1 cellular context compared by ENCODE assay signal in the genomic region with DNA sequence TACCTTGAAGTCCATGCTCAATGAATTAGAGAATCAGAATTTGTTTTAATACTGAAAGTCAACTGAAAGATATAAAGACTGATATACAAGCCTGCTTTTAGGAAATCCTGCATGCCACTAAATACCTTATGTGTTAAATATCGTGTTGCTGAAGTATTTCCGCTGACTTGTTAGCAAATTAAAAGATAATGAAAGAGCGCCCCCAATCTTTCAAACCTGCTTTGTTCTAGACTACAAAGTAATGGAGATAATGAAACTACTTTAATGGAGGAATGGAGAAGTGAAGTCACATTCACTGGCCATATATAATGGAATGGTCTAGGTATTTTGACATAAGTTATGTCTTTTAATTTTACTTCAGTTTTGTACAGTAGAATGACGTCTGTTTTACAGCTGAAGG.
TF ChIP-seq lines count a peak whose summit lies in the region.

No MANE protein-coding gene starts in this region.

TF ChIP-seq in WTC11, 78 proteins besides CTCF, POLR2A, EP300 and RAD21:
- TF ChIP-seq, protein P1, sequence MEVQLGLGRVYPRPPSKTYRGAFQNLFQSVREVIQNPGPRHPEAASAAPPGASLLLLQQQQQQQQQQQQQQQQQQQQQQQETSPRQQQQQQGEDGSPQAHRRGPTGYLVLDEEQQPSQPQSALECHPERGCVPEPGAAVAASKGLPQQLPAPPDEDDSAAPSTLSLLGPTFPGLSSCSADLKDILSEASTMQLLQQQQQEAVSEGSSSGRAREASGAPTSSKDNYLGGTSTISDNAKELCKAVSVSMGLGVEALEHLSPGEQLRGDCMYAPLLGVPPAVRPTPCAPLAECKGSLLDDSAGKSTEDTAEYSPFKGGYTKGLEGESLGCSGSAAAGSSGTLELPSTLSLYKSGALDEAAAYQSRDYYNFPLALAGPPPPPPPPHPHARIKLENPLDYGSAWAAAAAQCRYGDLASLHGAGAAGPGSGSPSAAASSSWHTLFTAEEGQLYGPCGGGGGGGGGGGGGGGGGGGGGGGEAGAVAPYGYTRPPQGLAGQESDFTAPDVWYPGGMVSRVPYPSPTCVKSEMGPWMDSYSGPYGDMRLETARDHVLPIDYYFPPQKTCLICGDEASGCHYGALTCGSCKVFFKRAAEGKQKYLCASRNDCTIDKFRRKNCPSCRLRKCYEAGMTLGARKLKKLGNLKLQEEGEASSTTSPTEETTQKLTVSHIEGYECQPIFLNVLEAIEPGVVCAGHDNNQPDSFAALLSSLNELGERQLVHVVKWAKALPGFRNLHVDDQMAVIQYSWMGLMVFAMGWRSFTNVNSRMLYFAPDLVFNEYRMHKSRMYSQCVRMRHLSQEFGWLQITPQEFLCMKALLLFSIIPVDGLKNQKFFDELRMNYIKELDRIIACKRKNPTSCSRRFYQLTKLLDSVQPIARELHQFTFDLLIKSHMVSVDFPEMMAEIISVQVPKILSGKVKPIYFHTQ (CRISPR knock-in tag; IDR thresholded peaks at IDR 0.05), result no peak
- TF ChIP-seq GTF2I (CRISPR knock-in tag; conservative IDR thresholded peaks at IDR 0.05), result no peak
- TF ChIP-seq, protein P2, sequence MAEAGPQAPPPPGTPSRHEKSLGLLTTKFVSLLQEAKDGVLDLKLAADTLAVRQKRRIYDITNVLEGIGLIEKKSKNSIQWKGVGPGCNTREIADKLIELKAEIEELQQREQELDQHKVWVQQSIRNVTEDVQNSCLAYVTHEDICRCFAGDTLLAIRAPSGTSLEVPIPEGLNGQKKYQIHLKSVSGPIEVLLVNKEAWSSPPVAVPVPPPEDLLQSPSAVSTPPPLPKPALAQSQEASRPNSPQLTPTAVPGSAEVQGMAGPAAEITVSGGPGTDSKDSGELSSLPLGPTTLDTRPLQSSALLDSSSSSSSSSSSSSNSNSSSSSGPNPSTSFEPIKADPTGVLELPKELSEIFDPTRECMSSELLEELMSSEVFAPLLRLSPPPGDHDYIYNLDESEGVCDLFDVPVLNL (CRISPR knock-in tag; IDR thresholded peaks at IDR 0.05; ENCODE audit: borderline replicate concordance, low read depth), result no peak
- TF ChIP-seq, protein P3, sequence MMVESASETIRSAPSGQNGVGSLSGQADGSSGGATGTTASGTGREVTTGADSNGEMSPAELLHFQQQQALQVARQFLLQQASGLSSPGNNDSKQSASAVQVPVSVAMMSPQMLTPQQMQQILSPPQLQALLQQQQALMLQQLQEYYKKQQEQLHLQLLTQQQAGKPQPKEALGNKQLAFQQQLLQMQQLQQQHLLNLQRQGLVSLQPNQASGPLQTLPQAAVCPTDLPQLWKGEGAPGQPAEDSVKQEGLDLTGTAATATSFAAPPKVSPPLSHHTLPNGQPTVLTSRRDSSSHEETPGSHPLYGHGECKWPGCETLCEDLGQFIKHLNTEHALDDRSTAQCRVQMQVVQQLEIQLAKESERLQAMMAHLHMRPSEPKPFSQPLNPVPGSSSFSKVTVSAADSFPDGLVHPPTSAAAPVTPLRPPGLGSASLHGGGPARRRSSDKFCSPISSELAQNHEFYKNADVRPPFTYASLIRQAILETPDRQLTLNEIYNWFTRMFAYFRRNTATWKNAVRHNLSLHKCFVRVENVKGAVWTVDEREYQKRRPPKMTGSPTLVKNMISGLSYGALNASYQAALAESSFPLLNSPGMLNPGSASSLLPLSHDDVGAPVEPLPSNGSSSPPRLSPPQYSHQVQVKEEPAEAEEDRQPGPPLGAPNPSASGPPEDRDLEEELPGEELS (CRISPR knock-in tag; IDR thresholded peaks at IDR 0.05), result no peak
- TF ChIP-seq SMAD4 (CRISPR knock-in tag; IDR thresholded peaks at IDR 0.05), result no peak
- TF ChIP-seq, protein P4, sequence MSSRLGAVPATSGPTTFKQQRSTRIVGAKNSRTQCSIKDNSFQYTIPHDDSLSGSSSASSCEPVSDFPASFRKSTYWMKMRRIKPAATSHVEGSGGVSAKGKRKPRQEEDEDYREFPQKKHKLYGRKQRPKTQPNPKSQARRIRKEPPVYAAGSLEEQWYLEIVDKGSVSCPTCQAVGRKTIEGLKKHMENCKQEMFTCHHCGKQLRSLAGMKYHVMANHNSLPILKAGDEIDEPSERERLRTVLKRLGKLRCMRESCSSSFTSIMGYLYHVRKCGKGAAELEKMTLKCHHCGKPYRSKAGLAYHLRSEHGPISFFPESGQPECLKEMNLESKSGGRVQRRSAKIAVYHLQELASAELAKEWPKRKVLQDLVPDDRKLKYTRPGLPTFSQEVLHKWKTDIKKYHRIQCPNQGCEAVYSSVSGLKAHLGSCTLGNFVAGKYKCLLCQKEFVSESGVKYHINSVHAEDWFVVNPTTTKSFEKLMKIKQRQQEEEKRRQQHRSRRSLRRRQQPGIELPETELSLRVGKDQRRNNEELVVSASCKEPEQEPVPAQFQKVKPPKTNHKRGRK (CRISPR knock-in tag; IDR thresholded peaks at IDR 0.05; ENCODE audit: borderline replicate concordance), result no peak
- TF ChIP-seq, protein P5, sequence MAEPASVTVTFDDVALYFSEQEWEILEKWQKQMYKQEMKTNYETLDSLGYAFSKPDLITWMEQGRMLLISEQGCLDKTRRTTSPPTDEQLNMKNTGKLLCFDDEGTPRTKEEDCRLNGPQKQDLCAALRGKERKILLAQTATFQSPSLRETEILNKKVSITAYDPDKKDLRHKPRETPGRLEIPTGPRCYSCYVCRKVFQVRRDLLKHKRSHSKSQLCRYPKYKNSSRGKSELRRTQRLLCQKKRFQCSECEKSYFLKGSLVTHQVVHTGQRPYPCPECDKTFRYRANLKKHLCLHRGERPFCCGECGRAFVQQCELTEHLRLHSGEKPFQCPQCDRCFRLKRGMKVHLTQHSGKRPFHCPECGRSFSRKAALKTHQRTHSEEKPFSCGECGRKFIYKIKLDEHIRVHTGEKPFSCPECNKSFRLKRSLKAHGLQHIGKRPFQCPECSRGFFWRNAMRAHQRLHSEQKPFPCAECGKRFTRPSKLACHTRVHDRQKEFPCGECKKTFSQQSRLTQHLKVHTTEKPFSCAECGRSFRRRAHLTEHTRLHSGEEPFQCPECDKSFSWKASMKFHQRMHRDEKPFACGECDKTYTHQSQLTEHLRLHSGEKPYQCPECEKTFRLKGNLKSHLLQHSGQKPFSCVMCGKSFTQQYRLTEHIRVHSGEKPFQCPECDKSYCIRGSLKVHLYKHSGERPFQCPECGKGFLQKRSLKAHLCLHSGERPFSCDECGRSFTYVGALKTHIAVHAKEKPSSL (CRISPR knock-in tag; conservative IDR thresholded peaks at IDR 0.05), result no peak
- TF ChIP-seq FOXJ3 (CRISPR knock-in tag; IDR thresholded peaks at IDR 0.05; ENCODE audit: borderline replicate concordance), result no peak
- no peak for TF ChIP-seq ZNF317 (CRISPR knock-in tag; IDR thresholded peaks at IDR 0.05; ENCODE audit: borderline replicate concordance, low read depth)
- no peak for TF ChIP-seq CREM (CRISPR knock-in tag; IDR thresholded peaks at IDR 0.05)
- no peak for TF ChIP-seq TP53 (CRISPR knock-in tag; IDR thresholded peaks at IDR 0.05)
- TF ChIP-seq, protein P6, sequence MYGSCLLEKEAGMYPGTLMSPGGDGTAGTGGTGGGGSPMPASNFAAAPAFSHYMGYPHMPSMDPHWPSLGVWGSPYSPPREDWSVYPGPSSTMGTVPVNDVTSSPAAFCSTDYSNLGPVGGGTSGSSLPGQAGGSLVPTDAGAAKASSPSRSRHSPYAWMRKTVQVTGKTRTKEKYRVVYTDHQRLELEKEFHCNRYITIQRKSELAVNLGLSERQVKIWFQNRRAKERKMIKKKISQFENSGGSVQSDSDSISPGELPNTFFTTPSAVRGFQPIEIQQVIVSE (CRISPR knock-in tag; IDR thresholded peaks at IDR 0.05; ENCODE audit: borderline replicate concordance), result no peak
- no peak for TF ChIP-seq EMX1 (CRISPR knock-in tag; IDR thresholded peaks at IDR 0.05)
- TF ChIP-seq TCF7 (CRISPR knock-in tag; IDR thresholded peaks at IDR 0.05; ENCODE audit: low read depth), result no peak
- TF ChIP-seq ZBTB21 (CRISPR knock-in tag; IDR thresholded peaks at IDR 0.05; ENCODE audit: borderline replicate concordance), result no peak
- TF ChIP-seq, protein P7, sequence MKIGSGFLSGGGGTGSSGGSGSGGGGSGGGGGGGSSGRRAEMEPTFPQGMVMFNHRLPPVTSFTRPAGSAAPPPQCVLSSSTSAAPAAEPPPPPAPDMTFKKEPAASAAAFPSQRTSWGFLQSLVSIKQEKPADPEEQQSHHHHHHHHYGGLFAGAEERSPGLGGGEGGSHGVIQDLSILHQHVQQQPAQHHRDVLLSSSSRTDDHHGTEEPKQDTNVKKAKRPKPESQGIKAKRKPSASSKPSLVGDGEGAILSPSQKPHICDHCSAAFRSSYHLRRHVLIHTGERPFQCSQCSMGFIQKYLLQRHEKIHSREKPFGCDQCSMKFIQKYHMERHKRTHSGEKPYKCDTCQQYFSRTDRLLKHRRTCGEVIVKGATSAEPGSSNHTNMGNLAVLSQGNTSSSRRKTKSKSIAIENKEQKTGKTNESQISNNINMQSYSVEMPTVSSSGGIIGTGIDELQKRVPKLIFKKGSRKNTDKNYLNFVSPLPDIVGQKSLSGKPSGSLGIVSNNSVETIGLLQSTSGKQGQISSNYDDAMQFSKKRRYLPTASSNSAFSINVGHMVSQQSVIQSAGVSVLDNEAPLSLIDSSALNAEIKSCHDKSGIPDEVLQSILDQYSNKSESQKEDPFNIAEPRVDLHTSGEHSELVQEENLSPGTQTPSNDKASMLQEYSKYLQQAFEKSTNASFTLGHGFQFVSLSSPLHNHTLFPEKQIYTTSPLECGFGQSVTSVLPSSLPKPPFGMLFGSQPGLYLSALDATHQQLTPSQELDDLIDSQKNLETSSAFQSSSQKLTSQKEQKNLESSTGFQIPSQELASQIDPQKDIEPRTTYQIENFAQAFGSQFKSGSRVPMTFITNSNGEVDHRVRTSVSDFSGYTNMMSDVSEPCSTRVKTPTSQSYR (CRISPR knock-in tag; IDR thresholded peaks at IDR 0.05), result no peak
- TF ChIP-seq ZNF671 (CRISPR knock-in tag; IDR thresholded peaks at IDR 0.05), result no peak
- TF ChIP-seq, protein P8, sequence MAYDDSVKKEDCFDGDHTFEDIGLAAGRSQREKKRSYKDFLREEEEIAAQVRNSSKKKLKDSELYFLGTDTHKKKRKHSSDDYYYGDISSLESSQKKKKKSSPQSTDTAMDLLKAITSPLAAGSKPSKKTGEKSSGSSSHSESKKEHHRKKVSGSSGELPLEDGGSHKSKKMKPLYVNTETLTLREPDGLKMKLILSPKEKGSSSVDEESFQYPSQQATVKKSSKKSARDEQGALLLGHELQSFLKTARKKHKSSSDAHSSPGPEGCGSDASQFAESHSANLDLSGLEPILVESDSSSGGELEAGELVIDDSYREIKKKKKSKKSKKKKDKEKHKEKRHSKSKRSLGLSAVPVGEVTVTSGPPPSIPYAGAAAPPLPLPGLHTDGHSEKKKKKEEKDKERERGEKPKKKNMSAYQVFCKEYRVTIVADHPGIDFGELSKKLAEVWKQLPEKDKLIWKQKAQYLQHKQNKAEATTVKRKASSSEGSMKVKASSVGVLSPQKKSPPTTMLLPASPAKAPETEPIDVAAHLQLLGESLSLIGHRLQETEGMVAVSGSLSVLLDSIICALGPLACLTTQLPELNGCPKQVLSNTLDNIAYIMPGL (CRISPR knock-in tag; IDR thresholded peaks at IDR 0.05), result no peak
- no peak for TF ChIP-seq ETV6 (CRISPR knock-in tag; IDR thresholded peaks at IDR 0.05)
- TF ChIP-seq PRRX2 (CRISPR knock-in tag; IDR thresholded peaks at IDR 0.05), result no peak
TF ChIP-seq in WTC11: peak in this region for 0.
